8 cellular contexts compared by ENCODE assay signal in genomic region chr12:51847830-51848727, GRCh38. TPM values are rescaled to one million over a fixed set of nuclear protein-coding genes. Genes with fewer than 3 reads are reported as not detected.
DNase-seq lines count a peak whose midpoint lies in the region; ATAC-seq and TF ChIP-seq lines count a peak whose summit lies in the region.

TSS of gene FIGNL2 (minus strand) at chr12:51848718. CDS start at chr12:51822413, 26,305 bp downstream.

- H3K4me1 Mint-ChIP-seq in activated T-helper 17 cell treated with anti-CD3 and anti-CD28 coated beads, Interleukin-2, amount 50 U/mL, for 72 hours: peaks cover 8% of the 10 kb centered on the region

- no peak within 1 kb of the TSS for H3K27ac Mint-ChIP-seq in activated T-helper 17 cell treated with anti-CD3 and anti-CD28 coated beads, Interleukin-2, amount 50 U/mL, for 72 hours

- H3K4me1 ChIP-seq in iPS-20b (ENCODE audit: insufficient read depth, low read length) (peaks cover 19% of the 10 kb centered on the region; the same call in 1 of the 2 replicates), skeletal muscle satellite cell (ENCODE audit: control insufficient read depth, insufficient read depth, low read length) (peaks cover 14% of the 10 kb centered on the region)

- no peak for TF ChIP-seq POLR2A in erythroblast (IDR thresholded peaks at IDR 0.05; ENCODE audit: low read length)

- no peaks in the 10 kb centered on the region for H3K9me3 Mint-ChIP-seq in activated T-helper 17 cell treated with anti-CD3 and anti-CD28 coated beads, Interleukin-2, amount 50 U/mL, for 72 hours

- H3K36me3 ChIP-seq in iPS-20b (ENCODE audit: insufficient read depth, low read depth, low read length): no peaks in the 10 kb centered on the region
- no peaks in the 10 kb centered on the region for H3K36me3 ChIP-seq in skeletal muscle satellite cell (ENCODE audit: insufficient read depth, low read length)

- peak; percentile 6 for ATAC-seq in activated T-helper 17 cell treated with anti-CD3 and anti-CD28 coated beads, Interleukin-2, amount 50 U/mL, for 72 hours (replicated peaks)
- no peak for ATAC-seq in HG03378 (IDR thresholded peaks at IDR 0.05; ENCODE audit: unreplicated experiment)

- H3K27me3 ChIP-seq in iPS-20b (ENCODE audit: insufficient read depth, low read length) (peaks cover 60% of the 10 kb centered on the region), skeletal muscle satellite cell (ENCODE audit: control insufficient read depth, insufficient read depth, low read length) (peaks cover 79% of the 10 kb centered on the region)

- no peaks in the 10 kb centered on the region for H3K36me3 Mint-ChIP-seq in activated T-helper 17 cell treated with anti-CD3 and anti-CD28 coated beads, Interleukin-2, amount 50 U/mL, for 72 hours (ENCODE audit: low read depth)

- peak; percentile 22 for DNase-seq in EH (ENCODE audit: low read depth)
- no peak for DNase-seq in erythroblast (lab: John Stamatoyannopoulos, UW)
- DNase-seq in activated naive CD4-positive, alpha-beta T cell (lab: John Stamatoyannopoulos, UW): no peak
- no peak for DNase-seq in GDM1 (lab: John Stamatoyannopoulos, UW)

- H3K27me3 Mint-ChIP-seq in activated T-helper 17 cell treated with anti-CD3 and anti-CD28 coated beads, Interleukin-2, amount 50 U/mL, for 72 hours: peaks cover 25% of the 10 kb centered on the region

- H3K9ac ChIP-seq in iPS-20b (ENCODE audit: low read depth, low read length) (peak within 1 kb of the TSS; percentile 64), skeletal muscle satellite cell (ENCODE audit: low read depth, low read length) (no peak within 1 kb of the TSS)

- H3K4me2 ChIP-seq in skeletal muscle satellite cell (ENCODE audit: low read length): peak within 1 kb of the TSS; percentile 94

- H3K4me3 Mint-ChIP-seq in activated T-helper 17 cell treated with anti-CD3 and anti-CD28 coated beads, Interleukin-2, amount 50 U/mL, for 72 hours: peak within 1 kb of the TSS; percentile 33

- no peaks in the 10 kb centered on the region for H3K9me3 ChIP-seq in iPS-20b (ENCODE audit: insufficient read depth, low read depth, low read length)
- H3K9me3 ChIP-seq in skeletal muscle satellite cell (replicated peaks; ENCODE audit: low read length): no peaks in the 10 kb centered on the region

- H3K27ac ChIP-seq in iPS-20b (ENCODE audit: low read length): no peak within 1 kb of the TSS

- peak within 1 kb of the TSS; percentile 82 for H3K4me3 ChIP-seq in iPS-20b (ENCODE audit: low read length)
- peak within 1 kb of the TSS; percentile 49 for H3K4me3 ChIP-seq in skeletal muscle satellite cell (ENCODE audit: low read length)

RNA-seq across cellular contexts. Expression of gene FIGNL2, which starts in this region (rescaled TPM):
- total RNA-seq in activated T-helper 17 cell treated with anti-CD3 and anti-CD28 coated beads, Interleukin-2, amount 50 U/mL, for 72 hours: under 1 TPM; 0.50 to 0.53 TPM
- total RNA-seq in skeletal muscle satellite cell (2012; rRNA removed): not detected in 2 replicates

Comparison
In these comparisons a context has a peak if more than half of its experiments do, and no peak if none do; other contexts are left out.
1. Peak in ATAC-seq in activated T-helper 17 cell treated with anti-CD3 and anti-CD28 coated beads, Interleukin-2, amount 50 U/mL, for 72 hours; RNA of the gene not detected or under 1 TPM.